ENCODE assay signal across 24 cellular contexts in genomic region chr12:94143444-94143843, GRCh38.
"Had no signal": no experiment of that assay in that cellular context is flagged by ENCODE, and none has a peak within 500 bp of the region (broad histone marks: within the 10 kb centered on the region; RNA-seq: fewer than 3 reads in every experiment).

No MANE protein-coding gene starts in this region.

- H3K4me3 Mint-ChIP-seq: activated B cell treated with CpG ODN at 0.5 μM for 24 hours; activated CD8-positive, alpha-beta T cell treated with anti-CD3 and anti-CD28 coated beads for 36 hours; mesothelial cell of epicardium; T-helper 1 cell treated with Interleukin-12 subunit alpha and Interleukin-12 subunit beta and Interleukin-4 antibody, amounts not matched to agents 30 μg/mL and 1 μg/mL, for 36 hours had no signal

- H3K4me3 ChIP-seq: colonic mucosa, spleen, tibial nerve had no signal

- H3K27ac ChIP-seq: colonic mucosa, parathyroid adenoma, spleen, tibial nerve had no signal

- H3K27me3 Mint-ChIP-seq: activated B cell treated with CpG ODN at 0.5 μM for 24 hours had no signal

- FAIRE-seq: frontal cortex had no signal

- H3K9ac ChIP-seq: parathyroid adenoma had no signal

- H3K4me1 Mint-ChIP-seq: mesothelial cell of epicardium had no signal

- DNase-seq: activated B cell treated with CpG ODN at 0.5 μM for 24 hours; activated CD4-positive, alpha-beta T cell treated with anti-CD3 and anti-CD28 coated beads, Interleukin-2, amount 50 U/mL, for 1 hour; activated CD8-positive, alpha-beta T cell treated with anti-CD3 and anti-CD28 coated beads for 36 hours; activated naive CD4-positive, alpha-beta T cell; activated T-cell treated with anti-CD3 and anti-CD28 coated beads, Interleukin-2, amount 50 U/mL, for 48 hours; anterior cingulate cortex; cerebellar nuclear complex; colonic mucosa; effector CD8-positive, alpha-beta T cell; islet precursor cell; left cardiac atrium; mammary epithelial cell; naive B cell; right cardiac atrium; spleen; stimulated activated naive CD4-positive, alpha-beta T cell treated with Interleukin-2 at 50 U/mL for 16 hours; SW 1271; T-helper 9 cell had no signal

- H3K9me3 Mint-ChIP-seq: activated B cell treated with CpG ODN at 0.5 μM for 24 hours; activated CD8-positive, alpha-beta T cell treated with anti-CD3 and anti-CD28 coated beads for 36 hours; activated naive CD4-positive, alpha-beta T cell treated with anti-CD3 and anti-CD28 coated beads, Interleukin-2, amount 50 U/mL, for 72 hours; mesothelial cell of epicardium; naive B cell; T-helper 1 cell treated with Interleukin-12 subunit alpha and Interleukin-12 subunit beta and Interleukin-4 antibody, amounts not matched to agents 30 μg/mL and 1 μg/mL, for 36 hours had no signal

- H3K36me3 ChIP-seq: colonic mucosa, spleen, tibial nerve had no signal

- H3K4me1 ChIP-seq: colonic mucosa, parathyroid adenoma had no signal

- H2AFZ ChIP-seq: parathyroid adenoma had no signal

- H3K36me3 Mint-ChIP-seq: activated naive CD4-positive, alpha-beta T cell treated with anti-CD3 and anti-CD28 coated beads, Interleukin-2, amount 50 U/mL, for 72 hours; mesothelial cell of epicardium; naive B cell had no signal

- H3K27ac Mint-ChIP-seq: activated B cell treated with CpG ODN at 0.5 μM for 24 hours; activated CD8-positive, alpha-beta T cell treated with anti-CD3 and anti-CD28 coated beads for 36 hours; mesothelial cell of epicardium; T-helper 1 cell treated with Interleukin-12 subunit alpha and Interleukin-12 subunit beta and Interleukin-4 antibody, amounts not matched to agents 30 μg/mL and 1 μg/mL, for 36 hours had no signal

- H3K9me3 ChIP-seq: colonic mucosa, spleen, tibial nerve had no signal
